In genomic region chr1:21622466-21623315, GRCh38 we compare ENCODE assay signal across 7 cellular contexts. TPM values are rescaled to one million over a fixed set of nuclear protein-coding genes. Genes with fewer than 3 reads are reported as not detected.
DNase-seq lines count a peak whose midpoint lies in the region; TF ChIP-seq lines count a peak whose summit lies in the region.

No MANE protein-coding gene starts in this region.

- no peak overlapping the region for H3K27ac Mint-ChIP-seq in endothelial cell (ENCODE audit: unreplicated experiment)

- H3K4me1 Mint-ChIP-seq in endothelial cell (ENCODE audit: unreplicated experiment) = peaks cover 4% of the 10 kb centered on the region

- intact Hi-C loops in ovary (cut with DNase I) = no loop called here

- no peaks in the 10 kb centered on the region for H3K9me3 Mint-ChIP-seq in endothelial cell (ENCODE audit: unreplicated experiment)

- no peaks in the 10 kb centered on the region for H3K36me3 ChIP-seq in HUES6 (ENCODE audit: control insufficient read depth, insufficient read depth, low read length)
- no peaks in the 10 kb centered on the region for H3K36me3 ChIP-seq in ovary

- H3K4me1 ChIP-seq in HUES6 (ENCODE audit: control insufficient read depth, insufficient read depth, low read length) (peaks cover 36% of the 10 kb centered on the region), ovary (ENCODE audit: insufficient read depth) (peaks cover 6% of the 10 kb centered on the region)

- no peaks in the 10 kb centered on the region for H3K36me3 Mint-ChIP-seq in endothelial cell (ENCODE audit: low read depth, unreplicated experiment)

- 7 to 17% (median 15%) methylated on average over 28 to 62 of the region's 62 CpGs for WGBS in ovary, 3 donors

- TF ChIP-seq EP300 in ovary (IDR thresholded peaks at IDR 0.05) = no peak

- peak; percentile 24 to 33 for DNase-seq in activated CD4-positive, alpha-beta T cell treated with anti-CD3 and anti-CD28 coated beads, Interleukin-2, amount 50 U/mL, for 4 hours
- peak; percentile 42 for DNase-seq in endothelial cell (ENCODE audit: low spot score)
- peak; percentile 39 to 72 (median 68) for DNase-seq in ovary
- DNase-seq in HCEC 1CT = no peak
- no peak for DNase-seq in NCI-H446 (lab: John Stamatoyannopoulos, UW)
- no peak for DNase-seq in MV-4-11 (lab: John Stamatoyannopoulos, UW)

- H3K27ac ChIP-seq in HUES6 (ENCODE audit: low read depth, low read length) = no peak overlapping the region
- no peak overlapping the region for H3K27ac ChIP-seq in ovary

- TF ChIP-seq CTCF in endothelial cell (IDR thresholded peaks at IDR 0.05; ENCODE audit: unreplicated experiment) (no peak), ovary (IDR thresholded peaks at IDR 0.05) (no peak)

- no peak for TF ChIP-seq POLR2A in ovary (IDR thresholded peaks at IDR 0.05)

- H3K27me3 Mint-ChIP-seq in endothelial cell (ENCODE audit: unreplicated experiment) = peaks cover 16% of the 10 kb centered on the region

- peak overlapping the region; percentile 81 for H3K4me3 Mint-ChIP-seq in endothelial cell (ENCODE audit: unreplicated experiment)

- H3K9ac ChIP-seq in HUES6 (ENCODE audit: low read length) = peak overlapping the region; percentile 22

- H3K27me3 ChIP-seq in HUES6 (ENCODE audit: control insufficient read depth, insufficient read depth, low read length) (peaks cover 28% of the 10 kb centered on the region), ovary (no peaks in the 10 kb centered on the region)

- H3K4me3 ChIP-seq in HUES6 (ENCODE audit: low read depth, low read length) = peak overlapping the region; percentile 67
- H3K4me3 ChIP-seq in ovary = peak overlapping the region; percentile 18

- H3K9me3 ChIP-seq in HUES6 (ENCODE audit: control insufficient read depth, insufficient read depth, low read depth, low read length) (no peaks in the 10 kb centered on the region), ovary (no peaks in the 10 kb centered on the region)

RNA-seq across cellular contexts. Expression of gene RAP1GAP, which starts 46.5 kb away (rescaled TPM):
- total RNA-seq in endothelial cell (ENCODE audit: unreplicated experiment) (0.56 TPM), ovary (1 to 10 TPM in 6 of 7 donors, under 1 TPM in 1; 0.60 to 9.4 (median 2.8) TPM)
- polyA plus RNA-seq in ovary = 1 to 10 TPM; 1.1 to 4.6 TPM

Comparison
In these comparisons a context has a peak if more than half of its experiments do, and no peak if none do; other contexts are left out.
1. DNase-seq: peak in activated CD4-positive, alpha-beta T cell treated with anti-CD3 and anti-CD28 coated beads, Interleukin-2, amount 50 U/mL, for 4 hours (2 of 2), endothelial cell (single experiment) and ovary (5 of 5); none in HCEC 1CT (single experiment), NCI-H446 (0 of 2) and MV-4-11 (single experiment).